Comparison of ENCODE assay signal across 26 cellular contexts in genomic region chr9:132809677-132810076, GRCh38.
A peak's percentile ranks its signal among the peaks of the same experiment; 100 is the strongest.
DNase-seq lines count a peak whose midpoint lies in the region; ATAC-seq and TF ChIP-seq lines count a peak whose summit lies in the region.
"Had no signal": no experiment of that assay in that cellular context is flagged by ENCODE, and none has a peak within 500 bp of the region (broad histone marks: within the 10 kb centered on the region; RNA-seq: fewer than 3 reads in every experiment).

No MANE protein-coding gene starts in this region.

- no peaks in the 10 kb centered on the region for H3K36me3 ChIP-seq in thymus (ENCODE audit: control insufficient read depth, insufficient read depth)
- H3K36me3 ChIP-seq in GM23338 (ENCODE audit: insufficient read depth): no peaks in the 10 kb centered on the region

- H3K27me3 Mint-ChIP-seq in memory B cell (peaks cover 17% of the 10 kb centered on the region), GM23338 (ENCODE audit: insufficient read depth, low read depth, poor library complexity) (peaks cover 14% of the 10 kb centered on the region)

- no peaks in the 10 kb centered on the region for H3K9me2 ChIP-seq in GM23338 (ENCODE audit: insufficient read depth)
- H3K9me2 ChIP-seq: SK-N-SH had no signal

- no peaks in the 10 kb centered on the region for H3K79me2 ChIP-seq in GM23338 (replicated peaks; ENCODE audit: insufficient read depth)

- no peaks in the 10 kb centered on the region for H3F3A ChIP-seq in GM23338 (replicated peaks; ENCODE audit: low read depth)

- H3K27me3 ChIP-seq in thymus (ENCODE audit: control insufficient read depth, insufficient read depth): no peaks in the 10 kb centered on the region
- H3K27me3 ChIP-seq in GM23338 (ENCODE audit: insufficient read depth): no peaks in the 10 kb centered on the region

- H3K9me3 ChIP-seq in thymus (ENCODE audit: control insufficient read depth): no peaks in the 10 kb centered on the region
- H3K9me3 ChIP-seq: SK-N-SH had no signal

- H3K4me2 ChIP-seq in GM23338: no peak overlapping the region
- H3K4me2 ChIP-seq: SK-N-SH had no signal

- peak; percentile 40 for DNase-seq in activated CD8-positive, alpha-beta memory T cell treated with anti-CD3 and anti-CD28 coated beads for 24 hours
- DNase-seq in activated CD8-positive, alpha-beta memory T cell treated with anti-CD3 and anti-CD28 coated beads, Interleukin-2, amount 50 U/mL, for 48 hours: no peak
- peak; percentile 38 for DNase-seq in KBM-7
- no peak for DNase-seq in memory B cell (ENCODE audit: low spot score in 2 of 2)
- DNase-seq in GM23338 (ENCODE audit: low spot score): no peak
- DNase-seq: ACHN; CD4-positive, alpha-beta T cell; H7; HFFc6; IMR-90; Karpas-422; NCI-H1092 treated with DMSO at 0.1 percent for 48 hours; NCI-H1436; NCI-H187; NCI-H2081 treated with DMSO at 0.1 percent for 48 hours; NCI-H2171 treated with DMSO at 0.1 percent for 48 hours; NCI-H524; NCI-H748 treated with DMSO at 0.1 percent for 48 hours; NK-92 treated with Interleukin-12 subunit alpha and Interleukin-12 subunit beta, amount 100 ng/mL, for 24 hours; PC-3; SK-N-SH; SW 1271 had no signal

- no peaks in the 10 kb centered on the region for H3K9me3 Mint-ChIP-seq in memory B cell
- H3K9me3 Mint-ChIP-seq in GM23338: no peaks in the 10 kb centered on the region
- H3K9me3 Mint-ChIP-seq: CD4-positive, alpha-beta T cell; HFFc6 had no signal

- no peak for ATAC-seq in memory B cell (ENCODE audit: low read depth)
- no peak for ATAC-seq in GM23338
- no peak for ATAC-seq in HG02642 (IDR thresholded peaks at IDR 0.05; ENCODE audit: poor library complexity, unreplicated experiment)
- no peak for ATAC-seq in HG03280 (IDR thresholded peaks at IDR 0.05; ENCODE audit: unreplicated experiment)
- ATAC-seq: PC-3 had no signal

- WGBS in thymus: 9% methylated on average over 8 of the region's 8 CpGs

- H3K4me3 ChIP-seq in thymus (ENCODE audit: low read length): no peak overlapping the region
- no peak overlapping the region for H3K4me3 ChIP-seq in GM23338

- H3K36me3 Mint-ChIP-seq in memory B cell: peaks cover 1% of the 10 kb centered on the region
- no peaks in the 10 kb centered on the region for H3K36me3 Mint-ChIP-seq in GM23338 (ENCODE audit: low read depth)

- H2AFZ ChIP-seq in GM23338: no peak overlapping the region

- in situ Hi-C loops in KBM-7 (cut with MboI; ENCODE audit: low pct_unique_long_range_greater_than_20kb, low sequenced_read_pairs): no loop called here

- H3K4me1 ChIP-seq in thymus (ENCODE audit: control insufficient read depth, insufficient read depth, low read length) (peaks cover 43% of the 10 kb centered on the region), GM23338 (ENCODE audit: insufficient read depth) (peaks cover 23% of the 10 kb centered on the region)

- H3K4me1 Mint-ChIP-seq in memory B cell (peaks cover 12% of the 10 kb centered on the region), GM23338 (peaks cover 29% of the 10 kb centered on the region)

- H3K4me3 Mint-ChIP-seq in memory B cell: no peak overlapping the region
- no peak overlapping the region for H3K4me3 Mint-ChIP-seq in GM23338
- H3K4me3 Mint-ChIP-seq: CD4-positive, alpha-beta T cell; HFFc6 had no signal

- H3K27ac Mint-ChIP-seq in memory B cell: peak overlapping the region; percentile 14
- H3K27ac Mint-ChIP-seq in GM23338: no peak overlapping the region
- H3K27ac Mint-ChIP-seq: CD4-positive, alpha-beta T cell; HFFc6 had no signal

- H4K20me1 ChIP-seq in GM23338 (replicated peaks; ENCODE audit: insufficient read depth): no peaks in the 10 kb centered on the region

- TF ChIP-seq CTCF in GM23338 (conservative IDR thresholded peaks at IDR 0.05; ENCODE audit: low read depth in 2 of 2): no peak

- H3K27ac ChIP-seq in thymus (ENCODE audit: low read depth): peak overlapping the region; percentile 21
- H3K27ac ChIP-seq in GM23338 (ENCODE audit: low read depth): no peak overlapping the region
- H3K27ac ChIP-seq: 22Rv1 had no signal

TF ChIP-seq in GM23338, 12 proteins besides CTCF, POLR2A, EP300 and RAD21 (continues in another document):
- TF ChIP-seq ZNF114 (CRISPR knock-in tag; IDR thresholded peaks at IDR 0.05) (no peak), ETS1 (IDR thresholded peaks at IDR 0.05) (no peak), POLR2AphosphoS5 (IDR thresholded peaks at IDR 0.05; ENCODE audit: low read depth) (no peak), CREB1 (CRISPR knock-in tag; IDR thresholded peaks at IDR 0.05; ENCODE audit: low read depth) (no peak), JUNB (IDR thresholded peaks at IDR 0.05; ENCODE audit: unreplicated experiment) (no peak), REST (IDR thresholded peaks at IDR 0.05; ENCODE audit: unreplicated experiment) (no peak)

Comparison
In these comparisons a context has a peak if more than half of its experiments do, and no peak if none do; other contexts are left out.
1. DNase-seq: peak in activated CD8-positive, alpha-beta memory T cell treated with anti-CD3 and anti-CD28 coated beads for 24 hours (single experiment) and KBM-7 (single experiment); none in activated CD8-positive, alpha-beta memory T cell treated with anti-CD3 and anti-CD28 coated beads, Interleukin-2, amount 50 U/mL, for 48 hours (single experiment), memory B cell (0 of 2) and GM23338 (single experiment).